ENCODE assay signal across 11 cellular contexts in the genomic region with DNA sequence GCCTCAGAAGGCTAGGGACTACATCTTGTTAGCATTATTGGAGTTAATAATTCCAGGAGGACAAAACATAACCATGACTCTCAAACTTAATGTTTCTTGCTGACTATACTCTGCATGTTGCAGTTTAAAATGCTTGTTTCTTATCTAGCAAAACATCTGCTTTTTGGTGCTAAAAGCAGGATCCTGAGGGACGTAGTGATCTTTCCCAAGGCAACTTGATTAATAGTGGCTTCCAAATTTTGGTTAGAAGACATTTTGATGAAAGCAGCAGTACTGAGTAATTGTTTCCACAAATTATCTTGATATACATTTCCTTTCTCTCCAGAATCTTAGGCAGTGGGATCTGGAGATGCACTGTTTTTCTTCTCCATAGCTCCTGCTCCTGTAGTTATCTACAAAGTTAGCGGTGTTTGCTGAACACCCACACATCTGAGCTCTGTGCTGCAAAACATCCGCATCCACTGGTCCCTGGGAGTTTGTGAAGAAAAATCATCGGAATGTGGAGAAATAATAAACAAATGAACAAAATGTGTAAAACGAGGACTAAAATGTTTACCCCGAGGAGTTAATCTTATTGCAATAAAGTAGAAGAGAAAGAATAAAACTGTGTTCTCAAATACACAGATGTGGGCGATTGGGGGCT.
A peak's percentile ranks its signal among the peaks of the same experiment; 100 is the strongest.
DNase-seq lines count a peak whose midpoint lies in the region; ATAC-seq, FAIRE-seq and TF ChIP-seq lines count a peak whose summit lies in the region.
"Had no signal": no experiment of that assay in that cellular context is flagged by ENCODE, and none has a peak within 500 bp of the region (broad histone marks: within the 10 kb centered on the region; RNA-seq: fewer than 3 reads in every experiment).

No MANE protein-coding gene starts in this region.

- DNase-seq in SK-N-SH (no peak), choroid plexus epithelial cell (ENCODE audit: low read depth) (peak; percentile 81), tibial nerve (ENCODE audit: low spot score in 2 of 2) (no peak), frontal cortex (ENCODE audit: low spot score in 2 of 2) (no peak), inferior parietal cortex (ENCODE audit: extremely low spot score) (no peak), NCI-H526 (lab: John Stamatoyannopoulos, UW) (no peak)
- DNase-seq: activated naive CD8-positive, alpha-beta T cell treated with anti-CD3 and anti-CD28 coated beads for 36 hours; T-cell had no signal

- H3K36me3 ChIP-seq in SK-N-SH (replicated peaks in 1 of 2; ENCODE audit: control insufficient read depth in 1 of 2, insufficient read depth in 2 of 2, low read length in 1 of 2) (no peaks in the 10 kb centered on the region), tibial nerve (no peaks in the 10 kb centered on the region)

- TF ChIP-seq EP300 in SK-N-SH (IDR thresholded peaks at IDR 0.05; ENCODE audit: borderline replicate concordance in 1 of 2, low read depth in 1 of 2, low read length in 1 of 2) (no peak), tibial nerve (IDR thresholded peaks at IDR 0.05) (no peak)

- no peak for TF ChIP-seq CTCF in SK-N-SH (IDR thresholded peaks at IDR 0.05)
- no peak for TF ChIP-seq CTCF in choroid plexus epithelial cell (conservative IDR thresholded peaks at IDR 0.05; ENCODE audit: low read depth, low read length)
- no peak for TF ChIP-seq CTCF in tibial nerve (IDR thresholded peaks at IDR 0.05)

- H2AFZ ChIP-seq in SK-N-SH (ENCODE audit: low read depth): peak overlapping the region; percentile 61

- TF ChIP-seq POLR2A in tibial nerve (IDR thresholded peaks at IDR 0.05): no peak

- H3K4me1 ChIP-seq in SK-N-SH (ENCODE audit: control insufficient read depth in 1 of 2, insufficient read depth in 2 of 2, low read depth in 1 of 2, low read length in 1 of 2) (peaks cover 0 to 9% of the 10 kb centered on the region in 2 experiments; a peak in 2 of 4 replicates), tibial nerve (peaks cover 0 to 50% (median 0%) of the 10 kb centered on the region in 4 donors)

- peak overlapping the region; percentile 38 for H3K4me2 ChIP-seq in SK-N-SH

- no peak; the same call in 1 of the 3 replicates for ATAC-seq in SK-N-SH treated with all-trans-retinoic acid at 6 μM for 48 hours
- ATAC-seq in HG03064 (IDR thresholded peaks at IDR 0.05; ENCODE audit: low read depth, unreplicated experiment): peak; percentile 22
- ATAC-seq: T-cell had no signal

- H3K9me2 ChIP-seq in SK-N-SH: no peaks in the 10 kb centered on the region

- H4K20me1 ChIP-seq in SK-N-SH (ENCODE audit: insufficient read depth): no peaks in the 10 kb centered on the region

- CTCF ChIA-PET in SK-N-SH (lab: Yijun Ruan, JAX): interaction anchor here (0.6 to 2.7 kb wide), 3 partner anchors 22 to 306 kb away, joined by 3 to 20 read pairs (median 4); no protein-coding TSS in a partner anchor

- H3K27ac ChIP-seq in SK-N-SH (ENCODE audit: low read depth in 2 of 2, low read length in 1 of 2) (no peak overlapping the region), tibial nerve (peak overlapping the region in 2 of 4 donors; percentile 44 to 51)
- H3K27ac ChIP-seq: 22Rv1 had no signal

- no peaks in the 10 kb centered on the region for H3K27me3 ChIP-seq in SK-N-SH (ENCODE audit: insufficient read depth)
- no peaks in the 10 kb centered on the region for H3K27me3 ChIP-seq in tibial nerve

- POLR2A ChIA-PET in SK-N-SH (lab: Yijun Ruan, JAX): no interaction called here

- no peaks in the 10 kb centered on the region for H3F3A ChIP-seq in SK-N-SH (replicated peaks; ENCODE audit: insufficient read depth)

- H3K4me3 ChIP-seq in SK-N-SH (ENCODE audit: low read depth in 2 of 2, low read length in 1 of 2) (no peak overlapping the region; a peak in 2 of 4 replicates), choroid plexus epithelial cell (ENCODE audit: low read depth, low read length) (no peak overlapping the region), tibial nerve (peak overlapping the region; percentile 3 to 20 (median 9))

- H3K9ac ChIP-seq in SK-N-SH: no peak overlapping the region

- no peak for FAIRE-seq in frontal cortex (lab: Jason Lieb, UNC)

- 58% methylated on average over 7 of the region's 7 CpGs for WGBS in SK-N-SH (ENCODE audit: low lambda C conversion rate)
- 45 to 51% methylated on average over 7 of the region's 7 CpGs for WGBS in tibial nerve, 2 donors

- no peaks in the 10 kb centered on the region for H3K9me3 ChIP-seq in SK-N-SH
- no peaks in the 10 kb centered on the region for H3K9me3 ChIP-seq in tibial nerve

- no peaks in the 10 kb centered on the region for H3K79me2 ChIP-seq in SK-N-SH (ENCODE audit: insufficient read depth)

- TF ChIP-seq RAD21 in SK-N-SH (IDR thresholded peaks at IDR 0.05; ENCODE audit: low read length): no peak

TF ChIP-seq in SK-N-SH, 30 proteins besides CTCF, POLR2A, EP300 and RAD21 (continues in another document):
- TF ChIP-seq, protein P1, sequence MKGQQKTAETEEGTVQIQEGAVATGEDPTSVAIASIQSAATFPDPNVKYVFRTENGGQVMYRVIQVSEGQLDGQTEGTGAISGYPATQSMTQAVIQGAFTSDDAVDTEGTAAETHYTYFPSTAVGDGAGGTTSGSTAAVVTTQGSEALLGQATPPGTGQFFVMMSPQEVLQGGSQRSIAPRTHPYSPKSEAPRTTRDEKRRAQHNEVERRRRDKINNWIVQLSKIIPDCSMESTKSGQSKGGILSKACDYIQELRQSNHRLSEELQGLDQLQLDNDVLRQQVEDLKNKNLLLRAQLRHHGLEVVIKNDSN (IDR thresholded peaks at IDR 0.05; ENCODE audit: borderline replicate concordance, low read depth): no peak
- TF ChIP-seq EZH2phosphoT487 (IDR thresholded peaks at IDR 0.05; ENCODE audit: borderline replicate concordance, low read depth): no peak
- no peak for TF ChIP-seq NFIC (IDR thresholded peaks at IDR 0.05; ENCODE audit: borderline replicate concordance)
- TF ChIP-seq MXI1 (IDR thresholded peaks at IDR 0.05; ENCODE audit: low read depth, low read length): no peak
- TF ChIP-seq SMC3 (IDR thresholded peaks at IDR 0.05; ENCODE audit: low read depth, low read length): no peak
- TF ChIP-seq, protein P2, sequence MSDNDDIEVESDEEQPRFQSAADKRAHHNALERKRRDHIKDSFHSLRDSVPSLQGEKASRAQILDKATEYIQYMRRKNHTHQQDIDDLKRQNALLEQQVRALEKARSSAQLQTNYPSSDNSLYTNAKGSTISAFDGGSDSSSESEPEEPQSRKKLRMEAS (IDR thresholded peaks at IDR 0.05; ENCODE audit: low read depth): no peak
- no peak for TF ChIP-seq RFX5 (IDR thresholded peaks at IDR 0.05; ENCODE audit: low read length)
- TF ChIP-seq, protein P3, sequence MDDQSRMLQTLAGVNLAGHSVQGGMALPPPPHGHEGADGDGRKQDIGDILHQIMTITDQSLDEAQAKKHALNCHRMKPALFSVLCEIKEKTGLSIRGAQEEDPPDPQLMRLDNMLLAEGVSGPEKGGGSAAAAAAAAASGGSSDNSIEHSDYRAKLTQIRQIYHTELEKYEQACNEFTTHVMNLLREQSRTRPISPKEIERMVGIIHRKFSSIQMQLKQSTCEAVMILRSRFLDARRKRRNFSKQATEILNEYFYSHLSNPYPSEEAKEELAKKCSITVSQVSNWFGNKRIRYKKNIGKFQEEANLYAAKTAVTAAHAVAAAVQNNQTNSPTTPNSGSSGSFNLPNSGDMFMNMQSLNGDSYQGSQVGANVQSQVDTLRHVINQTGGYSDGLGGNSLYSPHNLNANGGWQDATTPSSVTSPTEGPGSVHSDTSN (IDR thresholded peaks at IDR 0.05): no peak
- TF ChIP-seq POLR2AphosphoS5 (IDR thresholded peaks at IDR 0.05; ENCODE audit: low read depth, low read length): no peak
- no peak for TF ChIP-seq FOXJ3 (CRISPR knock-in tag; IDR thresholded peaks at IDR 0.05)

TF ChIP-seq in SK-N-SH treated with all-trans-retinoic acid at 6 μM for 48 hours, 23 proteins besides CTCF, POLR2A, EP300 and RAD21 (continues in another document):
- TF ChIP-seq GLIS3 (CRISPR knock-in tag; IDR thresholded peaks at IDR 0.05) (no peak), ZFP3 (CRISPR knock-in tag; IDR thresholded peaks at IDR 0.05) (no peak), ZNF565 (CRISPR knock-in tag; conservative IDR thresholded peaks at IDR 0.05; ENCODE audit: low read depth) (no peak), RARB (CRISPR knock-in tag; IDR thresholded peaks at IDR 0.05) (no peak), SNAI2 (CRISPR knock-in tag; IDR thresholded peaks at IDR 0.05) (no peak)
- TF ChIP-seq, protein P4, sequence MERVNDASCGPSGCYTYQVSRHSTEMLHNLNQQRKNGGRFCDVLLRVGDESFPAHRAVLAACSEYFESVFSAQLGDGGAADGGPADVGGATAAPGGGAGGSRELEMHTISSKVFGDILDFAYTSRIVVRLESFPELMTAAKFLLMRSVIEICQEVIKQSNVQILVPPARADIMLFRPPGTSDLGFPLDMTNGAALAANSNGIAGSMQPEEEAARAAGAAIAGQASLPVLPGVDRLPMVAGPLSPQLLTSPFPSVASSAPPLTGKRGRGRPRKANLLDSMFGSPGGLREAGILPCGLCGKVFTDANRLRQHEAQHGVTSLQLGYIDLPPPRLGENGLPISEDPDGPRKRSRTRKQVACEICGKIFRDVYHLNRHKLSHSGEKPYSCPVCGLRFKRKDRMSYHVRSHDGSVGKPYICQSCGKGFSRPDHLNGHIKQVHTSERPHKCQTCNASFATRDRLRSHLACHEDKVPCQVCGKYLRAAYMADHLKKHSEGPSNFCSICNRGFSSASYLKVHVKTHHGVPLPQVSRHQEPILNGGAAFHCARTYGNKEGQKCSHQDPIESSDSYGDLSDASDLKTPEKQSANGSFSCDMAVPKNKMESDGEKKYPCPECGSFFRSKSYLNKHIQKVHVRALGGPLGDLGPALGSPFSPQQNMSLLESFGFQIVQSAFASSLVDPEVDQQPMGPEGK (CRISPR knock-in tag; IDR thresholded peaks at IDR 0.05; ENCODE audit: borderline replicate concordance): no peak

Comparison
In these comparisons a context has a peak if more than half of its experiments do, and no peak if none do; other contexts are left out.
1. H3K4me3 ChIP-seq: peak in tibial nerve (4 of 4); none in SK-N-SH (0 of 2) and choroid plexus epithelial cell (single experiment).